In the genomic region with DNA sequence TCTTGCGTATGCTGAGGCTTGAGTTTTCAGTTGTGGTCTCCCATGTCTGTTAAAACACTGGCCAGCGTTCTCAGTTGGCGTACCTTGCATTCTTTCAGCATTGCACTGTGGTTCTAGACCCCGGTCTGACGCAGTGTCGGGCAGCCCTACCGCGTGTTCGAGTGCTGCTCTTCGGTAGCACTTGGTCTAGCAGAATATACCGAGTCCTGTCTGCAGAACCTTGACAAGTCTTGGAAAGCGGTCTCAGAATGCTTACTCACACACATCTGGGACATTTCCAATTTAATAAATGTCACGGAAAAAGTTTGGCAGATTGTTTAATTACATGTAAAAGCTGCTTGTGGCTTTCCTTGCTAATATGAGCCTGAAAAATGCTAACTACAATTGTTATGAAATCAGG, we compare ENCODE assay signal across 1 cellular context.
TF ChIP-seq lines count a peak whose summit lies in the region.

No MANE protein-coding gene starts in this region.

TF ChIP-seq in H1, 55 proteins besides CTCF, POLR2A, EP300 and RAD21:
- TF ChIP-seq, protein P1, sequence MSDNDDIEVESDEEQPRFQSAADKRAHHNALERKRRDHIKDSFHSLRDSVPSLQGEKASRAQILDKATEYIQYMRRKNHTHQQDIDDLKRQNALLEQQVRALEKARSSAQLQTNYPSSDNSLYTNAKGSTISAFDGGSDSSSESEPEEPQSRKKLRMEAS (IDR thresholded peaks at IDR 0.05): no peak
- TF ChIP-seq YY1 (IDR thresholded peaks at IDR 0.05; ENCODE audit: low read depth, low read length) (no peak), JUN (IDR thresholded peaks at IDR 0.05; ENCODE audit: low read depth, low read length) (no peak), CREB1 (IDR thresholded peaks at IDR 0.05) (no peak), CEBPB (IDR thresholded peaks at IDR 0.05; ENCODE audit: low read depth, low read length) (no peak), TBP (IDR thresholded peaks at IDR 0.05; ENCODE audit: low read depth, low read length) (no peak), SRF (IDR thresholded peaks at IDR 0.05; ENCODE audit: low read depth, low read length) (no peak), PHF8 (conservative IDR thresholded peaks at IDR 0.05; ENCODE audit: low read depth, low read length) (no peak), ASH2L (IDR thresholded peaks at IDR 0.05; ENCODE audit: low read length) (no peak), SP2 (IDR thresholded peaks at IDR 0.05; ENCODE audit: low read length) (no peak), USF2 (IDR thresholded peaks at IDR 0.05; ENCODE audit: low read length) (no peak)
